ENCODE assay signal across 7 cellular contexts in genomic region chr4:189050643-189051290, GRCh38.
DNase-seq lines count a peak whose midpoint lies in the region; TF ChIP-seq lines count a peak whose summit lies in the region.
"Not testable (repeated sequence)": the region's sequence is repeated elsewhere in the genome, so short reads cannot be mapped to it uniquely, and the experiment has no call there.

No MANE protein-coding gene starts in this region.

- H3K9ac ChIP-seq in BLaER1 treated with 17β-estradiol and CSF1 and Interleukin-3, amounts not matched to agents 10 nM and 100 nM; duodenal mucosa (ENCODE audit: low read depth in 1 of 2, low read length in 2 of 2): not testable (repeated sequence)

- peaks cover 0 to 11% (median 1%) of the 10 kb centered on the region in 10 experiments; a peak in 6 of 20 replicates for H3K4me1 ChIP-seq in BLaER1 treated with 17β-estradiol and CSF1 and Interleukin-3, amounts not matched to agents 10 nM and 100 nM
- H3K4me1 ChIP-seq in duodenal mucosa (ENCODE audit: control insufficient read depth in 1 of 2, insufficient read depth in 2 of 2, low read length in 2 of 2); left ventricle myocardium inferior: not testable (repeated sequence)

- H3K9me3 ChIP-seq in BLaER1 treated with 17β-estradiol and CSF1 and Interleukin-3, amounts not matched to agents 10 nM and 100 nM (replicated peaks in 1 of 11); duodenal mucosa (ENCODE audit: control insufficient read depth in 1 of 2, low read length in 2 of 2); left ventricle myocardium inferior (replicated peaks): not testable (repeated sequence)

- not testable (repeated sequence) for H3K27ac Mint-ChIP-seq in nephron

- H4K20me1 ChIP-seq in BLaER1 treated with 17β-estradiol and CSF1 and Interleukin-3, amounts not matched to agents 10 nM and 100 nM = not testable (repeated sequence)

- H3K9me3 Mint-ChIP-seq in nephron = not testable (repeated sequence)

- not testable (repeated sequence) for H3K4me1 Mint-ChIP-seq in nephron

- intact Hi-C loops in left ventricle myocardium inferior (cut with micrococcal nuclease) = not testable (repeated sequence)

- not testable (repeated sequence) for H3K27ac ChIP-seq in BLaER1 treated with 17β-estradiol and CSF1 and Interleukin-3, amounts not matched to agents 10 nM and 100 nM; duodenal mucosa (ENCODE audit: low read depth, low read length); left ventricle myocardium inferior (replicated peaks)

- DNase-seq in HFF-Myc (ENCODE audit: extremely low read depth, low read depth); left ventricle myocardium inferior: not testable (repeated sequence)
- peak; percentile 0 to 45 (median 25) for DNase-seq in NCI-H1417 (lab: John Stamatoyannopoulos, UW)
- peak; percentile 34 for DNase-seq in RPMI8226

- H3K4me3 ChIP-seq in BLaER1 treated with 17β-estradiol and CSF1 and Interleukin-3, amounts not matched to agents 10 nM and 100 nM = 0 out of 20 replicates have a peak overlapping the region, but pooled peaks of 1 of the 10 experiments have one; percentile 21
- H3K4me3 ChIP-seq in HFF-Myc (replicated peaks; ENCODE audit: low read depth, low read length) = peak overlapping the region; percentile 1; the same call in 1 of the 2 replicates
- peak overlapping the region; percentile 43 to 48 for H3K4me3 ChIP-seq in duodenal mucosa (ENCODE audit: low read depth in 1 of 2, low read length in 2 of 2)
- H3K4me3 ChIP-seq in left ventricle myocardium inferior = peak overlapping the region; percentile 19

- not testable (repeated sequence) for H3K27me3 ChIP-seq in BLaER1 treated with 17β-estradiol and CSF1 and Interleukin-3, amounts not matched to agents 10 nM and 100 nM; duodenal mucosa (ENCODE audit: control insufficient read depth in 1 of 2, insufficient read depth in 2 of 2, low read length in 2 of 2)
- peaks cover 24% of the 10 kb centered on the region for H3K27me3 ChIP-seq in left ventricle myocardium inferior (ENCODE audit: low read depth)

- not testable (repeated sequence) for H3K36me3 ChIP-seq in BLaER1 treated with 17β-estradiol and CSF1 and Interleukin-3, amounts not matched to agents 10 nM and 100 nM; duodenal mucosa (ENCODE audit: control insufficient read depth in 1 of 2, insufficient read depth in 2 of 2, low read length in 2 of 2); left ventricle myocardium inferior

- peak overlapping the region; percentile 22 to 51 (median 45) for H3K4me3 Mint-ChIP-seq in nephron

- H3K27me3 Mint-ChIP-seq in nephron (ENCODE audit: low read depth) = peaks cover 13% of the 10 kb centered on the region

- not testable (repeated sequence) for H3K36me3 Mint-ChIP-seq in nephron (ENCODE audit: low read depth)

- TF ChIP-seq CTCF in HFF-Myc (IDR thresholded peaks at IDR 0.05; ENCODE audit: low read depth, low read length, missing control alignments); left ventricle myocardium inferior (IDR thresholded peaks at IDR 0.05; ENCODE audit: borderline replicate concordance); nephron (IDR thresholded peaks at IDR 0.05; ENCODE audit: unreplicated experiment in 3 of 3): not testable (repeated sequence)

- H3K4me2 ChIP-seq in BLaER1 treated with 17β-estradiol and CSF1 and Interleukin-3, amounts not matched to agents 10 nM and 100 nM = peak overlapping the region; percentile 26 to 70 (median 44); a peak in 15 of 22 replicates
